10 cellular contexts compared by ENCODE assay signal in the genomic region with DNA sequence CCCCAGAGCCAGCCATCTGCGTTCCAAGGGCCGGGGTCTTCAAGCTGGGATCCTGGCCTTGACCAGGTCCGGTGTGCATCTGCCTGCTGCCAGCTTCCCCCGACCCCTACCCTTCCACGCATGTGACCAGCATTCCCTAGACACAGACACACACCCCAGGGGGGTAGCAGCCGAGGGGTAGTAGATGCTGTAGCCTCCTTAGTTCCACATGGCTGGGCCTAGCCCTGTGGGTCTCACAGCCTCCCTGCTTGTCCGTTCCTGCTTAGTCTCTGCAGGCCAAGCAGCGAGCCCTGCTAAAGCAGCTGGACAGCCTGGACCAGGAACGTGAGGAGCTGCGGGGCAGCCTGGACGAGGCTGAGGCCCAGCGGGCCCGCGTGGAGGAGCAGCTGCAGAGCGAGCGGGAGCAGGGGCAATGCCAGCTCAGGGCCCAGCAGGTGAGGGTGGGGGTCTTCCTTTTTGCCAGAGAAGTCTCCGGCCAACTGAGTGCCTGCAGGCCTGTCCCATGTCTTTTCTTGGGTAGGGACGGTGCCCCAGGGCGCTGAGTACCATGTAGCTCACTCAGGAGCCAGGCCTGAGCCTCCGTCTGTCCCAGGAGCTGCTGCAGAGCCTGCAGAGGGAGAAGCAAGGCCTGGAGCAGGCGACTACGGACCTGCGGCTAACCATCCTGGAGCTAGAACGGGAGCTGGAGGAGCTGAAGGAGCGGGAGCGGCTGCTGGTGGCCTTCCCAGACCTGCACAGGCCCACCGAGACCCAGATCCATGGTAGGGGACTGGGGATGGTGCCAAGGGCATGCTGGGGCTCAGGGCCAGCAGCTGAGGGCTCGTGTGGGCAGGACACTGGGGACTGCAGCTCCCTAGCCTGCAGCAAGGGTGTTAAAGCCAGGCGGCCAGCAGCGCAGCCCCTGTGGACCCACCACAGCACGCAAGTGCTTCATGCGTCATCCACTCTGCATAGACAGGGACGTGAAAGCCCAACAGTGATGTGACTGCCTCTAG.
"Had no signal": no experiment of that assay in that cellular context is flagged by ENCODE, and none has a peak within 500 bp of the region (broad histone marks: within the 10 kb centered on the region; RNA-seq: fewer than 3 reads in every experiment).

No MANE protein-coding gene starts in this region.

- H3K4me3 ChIP-seq: coronary artery, gastrocnemius medialis had no signal

- DNase-seq: activated CD8-positive, alpha-beta memory T cell treated with anti-CD3 and anti-CD28 coated beads, Interleukin-2, amount 50 U/mL, for 48 hours; activated CD8-positive, alpha-beta T cell treated with anti-CD3 and anti-CD28 coated beads, Interleukin-2, amount 10 ng/mL, durations not matched to agents 7 days and 5 days; activated naive CD4-positive, alpha-beta T cell; effector memory CD4-positive, alpha-beta T cell; gastrocnemius medialis; stimulated activated naive CD4-positive, alpha-beta T cell treated with Interleukin-2 at 50 U/mL for 16 hours had no signal

- H3K27me3 ChIP-seq: gastrocnemius medialis had no signal

- H3K4me3 Mint-ChIP-seq: activated CD8-positive, alpha-beta T cell treated with anti-CD3 and anti-CD28 coated beads, Interleukin-2, amount 10 ng/mL, durations not matched to agents 7 days and 5 days; activated T-helper 1 cell treated with anti-CD3 and anti-CD28 coated beads, Interleukin-12 subunit alpha, Interleukin-12 subunit beta, Interleukin-2, Interleukin-4 antibody, amounts not matched to agents 30 ng/mL and 10 ng/mL and 1 ng/mL, durations not matched to agents 14 hours and 24 hours and 36 hours; type B pancreatic cell had no signal

- ATAC-seq: activated CD8-positive, alpha-beta T cell treated with anti-CD3 and anti-CD28 coated beads, Interleukin-2, amount 10 ng/mL, durations not matched to agents 7 days and 5 days; gastrocnemius medialis had no signal

- H3K9me3 ChIP-seq: gastrocnemius medialis had no signal

- H3K27ac ChIP-seq: coronary artery, epithelial cell of prostate, gastrocnemius medialis had no signal

- H3K27ac Mint-ChIP-seq: activated CD8-positive, alpha-beta T cell treated with anti-CD3 and anti-CD28 coated beads, Interleukin-2, amount 10 ng/mL, durations not matched to agents 7 days and 5 days; activated T-helper 1 cell treated with anti-CD3 and anti-CD28 coated beads, Interleukin-12 subunit alpha, Interleukin-12 subunit beta, Interleukin-2, Interleukin-4 antibody, amounts not matched to agents 30 ng/mL and 10 ng/mL and 1 ng/mL, durations not matched to agents 14 hours and 24 hours and 36 hours; type B pancreatic cell had no signal

- H3K36me3 Mint-ChIP-seq: type B pancreatic cell had no signal

- H3K27me3 Mint-ChIP-seq: type B pancreatic cell had no signal

- H3K4me1 ChIP-seq: gastrocnemius medialis had no signal

- H3K9me3 Mint-ChIP-seq: activated T-helper 1 cell treated with anti-CD3 and anti-CD28 coated beads, Interleukin-12 subunit alpha, Interleukin-12 subunit beta, Interleukin-2, Interleukin-4 antibody, amounts not matched to agents 30 ng/mL and 10 ng/mL and 1 ng/mL, durations not matched to agents 14 hours and 24 hours and 36 hours; type B pancreatic cell had no signal
